In the genomic region with DNA sequence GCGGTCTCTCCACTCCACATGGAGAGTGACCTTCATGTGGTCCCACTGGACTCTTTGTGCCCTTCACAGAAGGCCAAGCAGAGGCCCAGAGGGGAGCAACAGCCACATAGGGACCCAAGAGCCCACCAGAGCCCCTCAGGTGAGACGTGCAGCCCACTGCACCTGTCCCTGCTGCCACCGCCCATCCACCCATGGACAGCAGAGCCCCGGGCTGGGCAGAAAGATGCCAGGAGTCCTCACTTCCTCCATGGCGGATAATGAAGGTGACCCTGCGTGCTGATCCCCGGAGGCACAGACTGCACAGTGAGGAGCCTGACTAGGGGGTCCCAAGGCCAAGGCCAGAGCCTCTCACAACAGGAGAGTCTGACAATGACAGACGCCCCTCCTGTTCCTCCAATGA, we compare ENCODE assay signal across 2 cellular contexts.
TF ChIP-seq lines count a peak whose summit lies in the region.

No MANE protein-coding gene starts in this region.

TF ChIP-seq in HepG2, 621 proteins besides CTCF, POLR2A, EP300 and RAD21:
- TF ChIP-seq HNF4A (CRISPR knock-in tag; IDR thresholded peaks at IDR 0.05) (0 out of 2 replicates have a peak, but pooled peaks have one; percentile 11), RFX3 (CRISPR knock-in tag; IDR thresholded peaks at IDR 0.05) (no peak)

TF ChIP-seq in HEK293T, 16 proteins besides CTCF, POLR2A, EP300 and RAD21:
- TF ChIP-seq SP1 (IDR thresholded peaks at IDR 0.05), result no peak
- no peak for TF ChIP-seq CTBP1 (IDR thresholded peaks at IDR 0.05; ENCODE audit: borderline replicate concordance)
- TF ChIP-seq FOXK2 (IDR thresholded peaks at IDR 0.05), result no peak
- TF ChIP-seq FOXM1 (IDR thresholded peaks at IDR 0.05; ENCODE audit: borderline replicate concordance), result no peak
- no peak for TF ChIP-seq HDGF (IDR thresholded peaks at IDR 0.05; ENCODE audit: borderline replicate concordance)
- no peak for TF ChIP-seq L3MBTL2 (conservative IDR thresholded peaks at IDR 0.05)
- no peak for TF ChIP-seq ARNT (IDR thresholded peaks at IDR 0.05)
- no peak for TF ChIP-seq FOXA1 (IDR thresholded peaks at IDR 0.05)
- TF ChIP-seq TARDBP (IDR thresholded peaks at IDR 0.05), result no peak
- TF ChIP-seq LEF1 (IDR thresholded peaks at IDR 0.05; ENCODE audit: borderline replicate concordance), result no peak
- no peak for TF ChIP-seq BHLHE40 (IDR thresholded peaks at IDR 0.05; ENCODE audit: borderline replicate concordance)
- no peak for TF ChIP-seq PKNOX1 (IDR thresholded peaks at IDR 0.05)
- TF ChIP-seq ELF4 (IDR thresholded peaks at IDR 0.05), result no peak
- TF ChIP-seq ZNF384 (IDR thresholded peaks at IDR 0.05), result no peak
- no peak for TF ChIP-seq SUZ12 (IDR thresholded peaks at IDR 0.05)
- TF ChIP-seq NFRKB (IDR thresholded peaks at IDR 0.05), result no peak
